ENCODE assay signal across 16 cellular contexts in the genomic region with DNA sequence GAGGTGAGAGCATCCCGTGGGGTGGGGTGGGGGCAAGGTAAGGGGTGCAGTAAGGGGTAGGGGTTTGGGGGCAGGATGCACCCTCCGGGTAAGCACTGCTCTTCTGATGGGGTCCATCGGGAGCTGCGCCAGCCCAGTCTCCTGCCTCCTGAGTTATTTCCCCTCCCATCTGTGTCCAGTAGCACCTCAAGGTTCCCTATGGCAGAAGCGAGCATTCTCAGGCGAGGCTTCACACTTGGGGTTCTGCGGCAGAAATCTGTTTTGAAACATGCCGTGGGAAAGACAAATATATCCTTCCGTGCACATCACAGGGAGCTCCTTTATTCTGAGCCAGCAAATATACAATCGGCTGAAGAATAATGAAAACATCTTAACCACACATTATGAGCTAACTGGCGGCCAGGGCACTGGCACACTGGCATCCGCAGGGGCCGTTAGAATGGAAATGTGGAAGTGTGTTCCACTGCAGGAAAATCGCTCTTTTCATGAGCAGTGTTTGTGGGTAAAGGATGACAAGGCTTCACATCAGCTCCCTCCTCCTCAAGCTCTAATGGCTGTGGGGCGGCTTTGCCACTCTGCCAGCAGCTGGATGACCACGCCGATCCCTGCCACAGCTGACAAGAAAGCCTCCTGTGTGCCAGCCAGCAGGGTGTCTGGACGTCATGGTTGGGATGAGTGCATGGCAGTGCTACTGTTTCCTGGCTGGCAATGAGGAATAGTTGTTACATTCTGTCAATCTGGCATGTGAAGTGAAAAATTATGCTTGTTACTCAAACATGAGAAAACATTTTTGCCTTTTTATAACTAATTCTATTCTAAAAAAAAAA. TPM values are rescaled to one million over a fixed set of nuclear protein-coding genes. Genes with fewer than 3 reads are reported as not detected.
"Had no signal": no experiment of that assay in that cellular context is flagged by ENCODE, and none has a peak within 500 bp of the region (broad histone marks: within the 10 kb centered on the region; RNA-seq: fewer than 3 reads in every experiment).

No MANE protein-coding gene starts in this region.

- H3K27ac Mint-ChIP-seq: activated CD4-positive, alpha-beta memory T cell treated with anti-CD3 and anti-CD28 coated beads, Interleukin-2, amount 10 ng/mL, durations not matched to agents 7 days and 5 days; activated naive CD8-positive, alpha-beta T cell treated with anti-CD3 and anti-CD28 coated beads for 36 hours; nephron progenitor cell had no signal

- H3K27ac ChIP-seq: cardiac muscle cell, coronary artery, left lung, parathyroid adenoma, SJCRH30, testis, VCaP had no signal

- H3K27me3 Mint-ChIP-seq: activated CD4-positive, alpha-beta memory T cell treated with anti-CD3 and anti-CD28 coated beads, Interleukin-2, amount 10 ng/mL, durations not matched to agents 7 days and 5 days; activated naive CD8-positive, alpha-beta T cell treated with anti-CD3 and anti-CD28 coated beads for 36 hours had no signal

- DNase-seq: activated CD4-positive, alpha-beta memory T cell treated with anti-CD3 and anti-CD28 coated beads, Interleukin-2, amount 10 ng/mL, durations not matched to agents 7 days and 5 days; activated gamma-delta T cell; activated naive CD8-positive, alpha-beta T cell treated with anti-CD3 and anti-CD28 coated beads for 36 hours; activated T-cell treated with anti-CD3 and anti-CD28 coated beads, Interleukin-2, amount 50 U/mL, for 48 hours; mesenchymal stem cell; nephron progenitor cell; SJCRH30; stimulated activated CD4-positive, alpha-beta T cell treated with anti-CD3 and anti-CD28 coated beads, Interleukin-2, amount 100 ng/mL, for 48 hours; stimulated activated naive CD8-positive, alpha-beta T cell treated with anti-CD3 and anti-CD28 coated beads, Interleukin-15, Interleukin-2, amounts not matched to agents 100 U/mL and 50 U/mL, for 24 hours; T-helper 9 cell; testis had no signal

- ATAC-seq: left lung; stimulated activated naive CD8-positive, alpha-beta T cell treated with anti-CD3 and anti-CD28 coated beads, Interleukin-15, Interleukin-2, amounts not matched to agents 100 U/mL and 50 U/mL, for 24 hours had no signal

- H3K9me3 Mint-ChIP-seq: activated CD4-positive, alpha-beta memory T cell treated with anti-CD3 and anti-CD28 coated beads, Interleukin-2, amount 10 ng/mL, durations not matched to agents 7 days and 5 days; activated naive CD8-positive, alpha-beta T cell treated with anti-CD3 and anti-CD28 coated beads for 36 hours; nephron progenitor cell had no signal

- H3K4me3 Mint-ChIP-seq: activated CD4-positive, alpha-beta memory T cell treated with anti-CD3 and anti-CD28 coated beads, Interleukin-2, amount 10 ng/mL, durations not matched to agents 7 days and 5 days; activated naive CD8-positive, alpha-beta T cell treated with anti-CD3 and anti-CD28 coated beads for 36 hours; nephron progenitor cell had no signal

- H3K4me1 Mint-ChIP-seq: activated CD4-positive, alpha-beta memory T cell treated with anti-CD3 and anti-CD28 coated beads, Interleukin-2, amount 10 ng/mL, durations not matched to agents 7 days and 5 days; activated naive CD8-positive, alpha-beta T cell treated with anti-CD3 and anti-CD28 coated beads for 36 hours had no signal

RNA-seq across cellular contexts. Expression of gene FOXF1, which starts 24.7 kb away (rescaled TPM):
- total RNA-seq: activated CD4-positive, alpha-beta memory T cell treated with anti-CD3 and anti-CD28 coated beads, Interleukin-2, amount 10 ng/mL, durations not matched to agents 7 days and 5 days; activated naive CD8-positive, alpha-beta T cell treated with anti-CD3 and anti-CD28 coated beads for 36 hours had no signal

RNA-seq across cellular contexts. Expression of gene FOXC2, which starts 31.6 kb away (rescaled TPM):
- total RNA-seq: activated CD4-positive, alpha-beta memory T cell treated with anti-CD3 and anti-CD28 coated beads, Interleukin-2, amount 10 ng/mL, durations not matched to agents 7 days and 5 days; activated naive CD8-positive, alpha-beta T cell treated with anti-CD3 and anti-CD28 coated beads for 36 hours had no signal

RNA-seq across cellular contexts. Expression of gene FOXL1, which starts 43.4 kb away (rescaled TPM):
- total RNA-seq: activated CD4-positive, alpha-beta memory T cell treated with anti-CD3 and anti-CD28 coated beads, Interleukin-2, amount 10 ng/mL, durations not matched to agents 7 days and 5 days; activated naive CD8-positive, alpha-beta T cell treated with anti-CD3 and anti-CD28 coated beads for 36 hours had no signal
